9 cellular contexts compared by ENCODE assay signal in the genomic region with DNA sequence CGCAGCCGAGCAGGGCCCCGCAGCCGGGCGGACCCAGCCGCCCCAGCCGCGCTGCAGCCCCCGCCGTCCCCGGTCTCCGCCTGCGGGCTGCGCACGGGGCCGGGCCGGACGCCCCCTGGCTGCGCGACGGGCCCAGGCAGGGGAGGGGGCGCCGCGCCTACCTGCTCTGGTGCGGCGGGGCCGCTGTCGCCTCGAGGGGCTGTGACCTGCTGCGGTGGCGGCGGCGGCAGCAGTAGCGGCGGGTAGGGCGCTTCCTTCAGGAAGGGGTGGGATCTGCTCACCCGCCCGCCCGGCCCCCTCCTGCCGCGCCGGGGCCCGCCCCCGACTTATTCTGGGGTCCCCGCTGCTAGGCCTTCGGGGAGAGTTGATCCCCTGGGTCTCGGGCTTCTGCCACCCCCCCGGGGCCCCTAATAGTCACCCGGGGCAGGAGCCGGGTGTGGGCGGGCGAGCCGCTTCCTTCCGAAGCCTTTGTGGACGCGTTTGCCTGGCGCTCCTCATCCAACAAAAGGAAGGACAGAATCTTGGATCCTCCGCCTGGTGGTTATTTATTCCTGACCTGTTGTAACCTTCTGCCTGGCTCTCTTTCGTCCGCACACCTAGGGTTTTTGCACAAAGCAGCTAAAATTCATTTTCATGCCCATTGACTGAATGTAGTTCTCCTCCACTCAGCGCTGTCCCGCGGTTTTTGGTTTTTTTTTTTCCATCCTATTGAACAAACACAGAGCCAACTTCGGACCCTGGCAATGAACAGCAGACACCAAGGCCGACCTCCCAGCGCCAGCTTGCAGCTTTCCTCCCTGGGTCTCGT. TPM values are rescaled to one million over a fixed set of nuclear protein-coding genes. Genes with fewer than 3 reads are reported as not detected.
DNase-seq lines count a peak whose midpoint lies in the region; ATAC-seq and TF ChIP-seq lines count a peak whose summit lies in the region.
"Had no signal": no experiment of that assay in that cellular context is flagged by ENCODE, and none has a peak within 500 bp of the region (broad histone marks: within the 10 kb centered on the region; RNA-seq: fewer than 3 reads in every experiment).

A gene (minus strand): TSS at position 244 of the 808 bp plus-strand sequence. CDS start 57,331 bp downstream, outside the sequence.

- DNase-seq in G401 (ENCODE audit: low spot score) = peak; percentile 6
- peak; percentile 55 for DNase-seq in SK-N-DZ (ENCODE audit: low spot score)
- DNase-seq in endothelial cell (ENCODE audit: low spot score) = peak; percentile 55
- peak; percentile 24 to 53 (median 45) for DNase-seq in mucosa of descending colon
- DNase-seq in uterus = no peak
- DNase-seq in SIG-M5 (lab: John Stamatoyannopoulos, UW) = no peak
- no peak for DNase-seq in effector memory CD4-positive, alpha-beta T cell

- in situ Hi-C loops in G401 (cut with HindIII; ENCODE audit: low sequenced_read_pairs) = no loop called here

- H3K27ac Mint-ChIP-seq in endothelial cell (ENCODE audit: unreplicated experiment) = no peak within 1 kb of the TSS

- H3K27me3 Mint-ChIP-seq in endothelial cell (ENCODE audit: unreplicated experiment) = peaks cover 12% of the 10 kb centered on the region

- ATAC-seq in mucosa of descending colon = peak; percentile 68

- H3K36me3 ChIP-seq in ACC112 (ENCODE audit: insufficient read depth, low read length) (no peaks in the 10 kb centered on the region), mucosa of descending colon (ENCODE audit: low read depth) (no peaks in the 10 kb centered on the region), uterus (no peaks in the 10 kb centered on the region)
- H3K36me3 ChIP-seq in effector memory CD4-positive, alpha-beta T cell (ENCODE audit: control insufficient read depth, insufficient read depth, low read length) = no peaks in the 10 kb centered on the region
- H3K36me3 ChIP-seq: neutrophil had no signal

- peak within 1 kb of the TSS; percentile 82 for H3K4me3 ChIP-seq in ACC112 (ENCODE audit: low read depth, low read length)
- peak within 1 kb of the TSS; percentile 34 for H3K4me3 ChIP-seq in mucosa of descending colon
- H3K4me3 ChIP-seq in uterus = peak within 1 kb of the TSS; percentile 36 to 62
- H3K4me3 ChIP-seq in effector memory CD4-positive, alpha-beta T cell (ENCODE audit: insufficient read depth, low read depth, low read length, poor library complexity, severe bottlenecking) = no peak within 1 kb of the TSS

- peaks cover 12% of the 10 kb centered on the region for H3K36me3 Mint-ChIP-seq in endothelial cell (ENCODE audit: low read depth, unreplicated experiment)

- H3K27me3 ChIP-seq in ACC112 (ENCODE audit: insufficient read depth, low read length) (peaks cover 32% of the 10 kb centered on the region), uterus (no peaks in the 10 kb centered on the region)
- peaks cover 23% of the 10 kb centered on the region for H3K27me3 ChIP-seq in effector memory CD4-positive, alpha-beta T cell (replicated peaks; ENCODE audit: control insufficient read depth, insufficient read depth, low read length, poor library complexity, severe bottlenecking)

- H3K4me1 Mint-ChIP-seq in endothelial cell (ENCODE audit: unreplicated experiment) = peaks cover 14% of the 10 kb centered on the region

- peak within 1 kb of the TSS; percentile 72 for H2AFZ ChIP-seq in ACC112 (ENCODE audit: low read length, unreplicated experiment)

- no peak for TF ChIP-seq POLR2A in uterus (IDR thresholded peaks at IDR 0.05)

- intact Hi-C loops in mucosa of descending colon (cut with DNase I, micrococcal nuclease) = no loop called here
- intact Hi-C loops in uterus (cut with DNase I; ENCODE audit: low total_unique reads) = no loop called here

- no peaks in the 10 kb centered on the region for H3K4me1 ChIP-seq in ACC112 (ENCODE audit: control insufficient read depth, insufficient read depth, low read length, unreplicated experiment)
- no peaks in the 10 kb centered on the region for H3K4me1 ChIP-seq in mucosa of descending colon (ENCODE audit: low read depth)
- no peaks in the 10 kb centered on the region for H3K4me1 ChIP-seq in uterus
- peaks cover 2% of the 10 kb centered on the region for H3K4me1 ChIP-seq in effector memory CD4-positive, alpha-beta T cell (ENCODE audit: control insufficient read depth, insufficient read depth, low read length, poor library complexity, severe bottlenecking)

- no peak within 1 kb of the TSS for H3K27ac ChIP-seq in ACC112 (ENCODE audit: low read depth, low read length)
- no peak within 1 kb of the TSS for H3K27ac ChIP-seq in uterus
- H3K27ac ChIP-seq in effector memory CD4-positive, alpha-beta T cell (ENCODE audit: insufficient read depth, low read length, poor library complexity, severe bottlenecking) = no peak within 1 kb of the TSS
- H3K27ac ChIP-seq: neutrophil had no signal

- H3K9me3 ChIP-seq in mucosa of descending colon = no peaks in the 10 kb centered on the region
- no peaks in the 10 kb centered on the region for H3K9me3 ChIP-seq in uterus
- H3K9me3 ChIP-seq in effector memory CD4-positive, alpha-beta T cell (ENCODE audit: control insufficient read depth, low read length) = no peaks in the 10 kb centered on the region
- H3K9me3 ChIP-seq: neutrophil had no signal

- H3K79me2 ChIP-seq in ACC112 (ENCODE audit: control insufficient read depth, insufficient read depth, low read length, unreplicated experiment) = no peaks in the 10 kb centered on the region

- H3K9me3 Mint-ChIP-seq in endothelial cell (ENCODE audit: unreplicated experiment) = no peaks in the 10 kb centered on the region

- no peak for TF ChIP-seq CTCF in endothelial cell (IDR thresholded peaks at IDR 0.05; ENCODE audit: unreplicated experiment)
- TF ChIP-seq CTCF in mucosa of descending colon (IDR thresholded peaks at IDR 0.05) = no peak
- peak in 2 of 4 experiments; percentile 11 to 37 for TF ChIP-seq CTCF in uterus (IDR thresholded peaks at IDR 0.05)

- peak within 1 kb of the TSS; percentile 96 for H3K4me3 Mint-ChIP-seq in endothelial cell (ENCODE audit: unreplicated experiment)

RNA-seq across cellular contexts. Expression of the gene that starts here (rescaled TPM):
- total RNA-seq in G401 (2014; rRNA removed; shearing (Covaris generic)) = 1.7 and 3.6 TPM in 2 replicates
- 3.0 and 5.7 TPM in 2 replicates for polyA plus RNA-seq in SK-N-DZ (2014; cell fraction: cytosol; rRNA removed)
- polyA plus RNA-seq in SK-N-DZ (2014; cell fraction: nucleus; rRNA removed) = 0.21 and 0.63 TPM in 2 replicates
- total RNA-seq in endothelial cell (ENCODE audit: unreplicated experiment) = 10.5 TPM
- 1 to 10 TPM; 1.6 to 9.4 (median 3.4) TPM for total RNA-seq in mucosa of descending colon
- 10 to 100 TPM in 2 of 4 donors, 1 to 10 TPM in 2; 3.1 to 22.5 (median 11.6) TPM for total RNA-seq in uterus

Comparison
In these comparisons a context has a peak if more than half of its experiments do, and no peak if none do; other contexts are left out.
1. DNase-seq: peak in G401 (single experiment), SK-N-DZ (single experiment), endothelial cell (single experiment) and mucosa of descending colon (3 of 3); none in uterus (0 of 2), SIG-M5 (single experiment) and effector memory CD4-positive, alpha-beta T cell (0 of 3).